ENCODE assay signal across 12 cellular contexts in the genomic region with DNA sequence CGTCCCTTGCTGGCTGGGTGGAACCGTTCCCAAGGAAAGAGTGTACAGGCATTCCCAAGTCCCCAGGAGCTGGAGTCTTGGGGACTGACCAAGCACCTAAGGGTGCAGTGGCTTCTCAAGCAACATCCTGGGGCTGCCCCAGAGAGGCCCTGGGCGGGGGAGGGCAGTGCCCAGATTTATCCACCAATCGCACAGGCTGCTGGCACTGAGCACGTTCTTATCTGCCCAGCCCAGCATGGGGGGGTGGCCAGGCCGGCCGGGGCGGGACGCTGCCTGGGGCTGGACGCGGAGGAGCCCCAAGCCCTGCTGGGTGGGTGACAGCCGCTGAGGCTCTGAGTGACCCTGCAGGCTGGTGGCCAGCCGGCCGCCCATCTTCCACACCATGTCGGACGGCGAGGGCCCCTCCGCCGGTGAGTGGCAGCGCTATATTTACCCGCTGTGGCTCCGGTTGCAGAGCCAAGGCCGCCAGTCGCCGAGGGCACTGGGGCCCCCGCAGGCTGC. TPM values are rescaled to one million over a fixed set of nuclear protein-coding genes. Genes with fewer than 3 reads are reported as not detected.
DNase-seq lines count a peak whose midpoint lies in the region; ATAC-seq and TF ChIP-seq lines count a peak whose summit lies in the region.
"Had no signal": no experiment of that assay in that cellular context is flagged by ENCODE, and none has a peak within 500 bp of the region (broad histone marks: within the 10 kb centered on the region; RNA-seq: fewer than 3 reads in every experiment).

No MANE protein-coding gene starts in this region.

- no peaks in the 10 kb centered on the region for H3K9me3 Mint-ChIP-seq in activated T-cell treated with anti-CD3 and anti-CD28 coated beads, Interleukin-2, amount 50 U/mL, for 72 hours
- no peaks in the 10 kb centered on the region for H3K9me3 Mint-ChIP-seq in activated T-cell treated with anti-CD3 and anti-CD28 coated beads, Interleukin-2, amount 50 U/mL, for 24 hours
- H3K9me3 Mint-ChIP-seq in neural progenitor cell, result no peaks in the 10 kb centered on the region

- H3K4me3 Mint-ChIP-seq in activated T-cell treated with anti-CD3 and anti-CD28 coated beads, Interleukin-2, amount 50 U/mL, for 72 hours, result no peak overlapping the region
- H3K4me3 Mint-ChIP-seq in activated T-cell treated with anti-CD3 and anti-CD28 coated beads, Interleukin-2, amount 50 U/mL, for 24 hours, result no peak overlapping the region
- H3K4me3 Mint-ChIP-seq in neural progenitor cell, result no peak overlapping the region
- H3K4me3 Mint-ChIP-seq: CD4-positive, CD25-positive, alpha-beta regulatory T cell had no signal

- H3K36me3 Mint-ChIP-seq in activated T-cell treated with anti-CD3 and anti-CD28 coated beads, Interleukin-2, amount 50 U/mL, for 72 hours (ENCODE audit: insufficient read depth in 2 of 2), result no peaks in the 10 kb centered on the region
- H3K36me3 Mint-ChIP-seq in activated T-cell treated with anti-CD3 and anti-CD28 coated beads, Interleukin-2, amount 50 U/mL, for 24 hours (ENCODE audit: low read depth), result no peaks in the 10 kb centered on the region
- no peaks in the 10 kb centered on the region for H3K36me3 Mint-ChIP-seq in neural progenitor cell
- H3K36me3 Mint-ChIP-seq: brain; CD4-positive, CD25-positive, alpha-beta regulatory T cell had no signal

- H3K27me3 ChIP-seq in vagina, result no peaks in the 10 kb centered on the region
- no peaks in the 10 kb centered on the region for H3K27me3 ChIP-seq in neural progenitor cell

- intact Hi-C loops in vagina (cut with DNase I), result no loop called here

- H2AFZ ChIP-seq in neural progenitor cell (replicated peaks), result no peak overlapping the region

- peaks cover 56% of the 10 kb centered on the region for H3K27me3 Mint-ChIP-seq in activated T-cell treated with anti-CD3 and anti-CD28 coated beads, Interleukin-2, amount 50 U/mL, for 72 hours (ENCODE audit: low read depth)
- peaks cover 46% of the 10 kb centered on the region for H3K27me3 Mint-ChIP-seq in activated T-cell treated with anti-CD3 and anti-CD28 coated beads, Interleukin-2, amount 50 U/mL, for 24 hours
- H3K27me3 Mint-ChIP-seq in neural progenitor cell (ENCODE audit: insufficient read depth, low read depth), result peaks cover 13% of the 10 kb centered on the region

- H4K20me1 ChIP-seq in neural progenitor cell (ENCODE audit: low read depth), result no peaks in the 10 kb centered on the region

- H3K4me3 ChIP-seq in epithelial cell of proximal tubule (ENCODE audit: low read depth, low read length) (peak overlapping the region; percentile 69), vagina (peak overlapping the region; percentile 46 to 55), neural progenitor cell (no peak overlapping the region)

- TF ChIP-seq CTCF in epithelial cell of proximal tubule (conservative IDR thresholded peaks at IDR 0.05; ENCODE audit: low read depth, low read length) (no peak), vagina (IDR thresholded peaks at IDR 0.05) (no peak), neural progenitor cell (IDR thresholded peaks at IDR 0.05) (no peak)

- no peak for TF ChIP-seq POLR2A in vagina (IDR thresholded peaks at IDR 0.05)

- peak; percentile 49 to 52 for ATAC-seq in activated T-cell treated with anti-CD3 and anti-CD28 coated beads, Interleukin-2, amount 50 U/mL, for 72 hours (replicated peaks in 1 of 2)
- ATAC-seq in HG02981 (IDR thresholded peaks at IDR 0.05; ENCODE audit: unreplicated experiment) (no peak), HG03159 (IDR thresholded peaks at IDR 0.05; ENCODE audit: unreplicated experiment) (no peak)

- H3F3A ChIP-seq in neural progenitor cell (ENCODE audit: low read depth), result no peaks in the 10 kb centered on the region

- no peaks in the 10 kb centered on the region for H3K9me3 ChIP-seq in vagina
- H3K9me3 ChIP-seq in neural progenitor cell (ENCODE audit: low read depth), result no peaks in the 10 kb centered on the region
- H3K9me3 ChIP-seq: neutrophil had no signal

- DNase-seq in activated T-cell treated with anti-CD3 and anti-CD28 coated beads, Interleukin-2, amount 50 U/mL, for 72 hours, result no peak
- no peak for DNase-seq in activated T-cell treated with anti-CD3 and anti-CD28 coated beads, Interleukin-2, amount 50 U/mL, for 24 hours
- DNase-seq in epithelial cell of proximal tubule (ENCODE audit: low read depth) (no peak), midbrain (lab: John Stamatoyannopoulos, UW) (peak; percentile 38), vagina (ENCODE audit: extremely low spot score in 2 of 2) (no peak), neural progenitor cell (ENCODE audit: low spot score) (no peak)
- DNase-seq: CD4-positive, CD25-positive, alpha-beta regulatory T cell had no signal

- no peaks in the 10 kb centered on the region for H3K4me1 Mint-ChIP-seq in activated T-cell treated with anti-CD3 and anti-CD28 coated beads, Interleukin-2, amount 50 U/mL, for 72 hours (ENCODE audit: low read depth)
- H3K4me1 Mint-ChIP-seq in activated T-cell treated with anti-CD3 and anti-CD28 coated beads, Interleukin-2, amount 50 U/mL, for 24 hours (ENCODE audit: low read depth), result no peaks in the 10 kb centered on the region
- peaks cover 14% of the 10 kb centered on the region for H3K4me1 Mint-ChIP-seq in neural progenitor cell
- H3K4me1 Mint-ChIP-seq: CD4-positive, CD25-positive, alpha-beta regulatory T cell had no signal

- no peaks in the 10 kb centered on the region for H3K79me2 ChIP-seq in neural progenitor cell (ENCODE audit: low read depth)

- H3K36me3 ChIP-seq in vagina (no peaks in the 10 kb centered on the region), neural progenitor cell (no peaks in the 10 kb centered on the region)
- H3K36me3 ChIP-seq: neutrophil had no signal

- H3K4me1 ChIP-seq in vagina (peaks cover 21% of the 10 kb centered on the region), neural progenitor cell (no peaks in the 10 kb centered on the region)

- no peak overlapping the region for H3K27ac Mint-ChIP-seq in activated T-cell treated with anti-CD3 and anti-CD28 coated beads, Interleukin-2, amount 50 U/mL, for 72 hours
- no peak overlapping the region for H3K27ac Mint-ChIP-seq in activated T-cell treated with anti-CD3 and anti-CD28 coated beads, Interleukin-2, amount 50 U/mL, for 24 hours
- no peak overlapping the region for H3K27ac Mint-ChIP-seq in neural progenitor cell
- H3K27ac Mint-ChIP-seq: CD4-positive, CD25-positive, alpha-beta regulatory T cell had no signal

- H3K9ac ChIP-seq in neural progenitor cell, result no peak overlapping the region

- no peak overlapping the region for H3K4me2 ChIP-seq in neural progenitor cell

- H3K27ac ChIP-seq in vagina (peak overlapping the region; percentile 61), neural progenitor cell (no peak overlapping the region)
- H3K27ac ChIP-seq: neutrophil had no signal

RNA-seq across cellular contexts. Expression of a gene that starts 53.4 kb away (rescaled TPM):
- under 1 TPM; 0.09 to 0.10 TPM for total RNA-seq in activated T-cell treated with anti-CD3 and anti-CD28 coated beads, Interleukin-2, amount 50 U/mL, for 72 hours
- total RNA-seq in epithelial cell of proximal tubule (under 0.01 TPM in 1 of 2 replicates, not detected in the other), vagina (1.2 TPM), neural progenitor cell (ENCODE audit: low replicate concordance) (0.77 and 1.1 TPM in 2 replicates)
- total RNA-seq: CD4-positive, CD25-positive, alpha-beta regulatory T cell; HT1080 had no signal

RNA-seq across cellular contexts. Expression of a gene that starts 55.7 kb away (rescaled TPM):
- total RNA-seq in activated T-cell treated with anti-CD3 and anti-CD28 coated beads, Interleukin-2, amount 50 U/mL, for 72 hours, result 1 to 10 TPM; 2.4 to 2.6 TPM
- total RNA-seq in epithelial cell of proximal tubule, result 10.1 and 25.1 TPM in 2 replicates
- total RNA-seq in vagina, result 32.7 TPM
- total RNA-seq in neural progenitor cell (ENCODE audit: low replicate concordance), result 47.7 and 57.2 TPM in 2 replicates
- total RNA-seq: CD4-positive, CD25-positive, alpha-beta regulatory T cell had no signal

Comparison
In these comparisons a context has a peak if more than half of its experiments do, and no peak if none do; other contexts are left out.
1. ATAC-seq: peak in activated T-cell treated with anti-CD3 and anti-CD28 coated beads, Interleukin-2, amount 50 U/mL, for 72 hours (2 of 2); none in HG02981 (single experiment) and HG03159 (single experiment).